27 cellular contexts compared by ENCODE assay signal in the genomic region with DNA sequence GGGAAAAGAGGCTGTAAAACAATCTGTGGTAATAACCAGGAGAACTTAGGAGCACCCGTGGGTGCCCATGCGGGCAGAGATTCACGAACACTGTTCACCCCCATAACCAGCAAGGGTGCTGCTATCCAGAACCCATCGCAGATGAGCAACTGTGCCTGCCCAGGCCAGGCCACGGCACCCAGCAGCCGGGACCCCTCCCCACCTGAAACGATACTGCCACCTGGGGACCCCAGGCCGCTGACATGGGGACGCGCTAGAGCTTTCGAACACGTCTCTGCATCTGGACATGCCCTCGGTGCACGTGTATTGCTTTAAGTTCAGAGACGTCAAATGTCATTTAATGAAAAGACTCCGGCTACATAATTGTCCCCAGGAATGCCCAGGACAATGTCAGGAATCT. TPM values are rescaled to one million over a fixed set of nuclear protein-coding genes. Genes with fewer than 3 reads are reported as not detected.
A peak's percentile ranks its signal among the peaks of the same experiment; 100 is the strongest.
DNase-seq lines count a peak whose midpoint lies in the region; ATAC-seq, FAIRE-seq and TF ChIP-seq lines count a peak whose summit lies in the region.
"Had no signal": no experiment of that assay in that cellular context is flagged by ENCODE, and none has a peak within 500 bp of the region (broad histone marks: within the 10 kb centered on the region; RNA-seq: fewer than 3 reads in every experiment).

No MANE protein-coding gene starts in this region.

- no peak for FAIRE-seq in kidney (lab: Jason Lieb, UNC)

- no peak overlapping the region for H3K27ac Mint-ChIP-seq in activated CD4-positive, alpha-beta T cell treated with anti-CD3 and anti-CD28 coated beads, Interleukin-2, amount 10 ng/mL, durations not matched to agents 7 days and 5 days
- H3K27ac Mint-ChIP-seq: activated naive CD4-positive, alpha-beta T cell treated with anti-CD3 and anti-CD28 coated beads, Interleukin-2, amount 50 U/mL, for 72 hours; activated T-helper 17 cell treated with anti-CD3 and anti-CD28 coated beads, Interleukin-2, amount 50 U/mL, for 72 hours; stimulated activated naive CD8-positive, alpha-beta T cell treated with anti-CD3 and anti-CD28 coated beads, Interleukin-15, Interleukin-2, amounts not matched to agents 100 ng/mL and 50 ng/mL, for 24 hours had no signal

- H3K4me1 ChIP-seq in ACC112 (ENCODE audit: control insufficient read depth, insufficient read depth, low read length, unreplicated experiment) (peaks cover 11% of the 10 kb centered on the region), Peyer's patch (peaks cover 0 to 8% (median 1%) of the 10 kb centered on the region in 4 donors), kidney (ENCODE audit: control insufficient read depth in 1 of 2, insufficient read depth in 1 of 2, low read depth in 1 of 2, low read length in 2 of 2) (no peaks in the 10 kb centered on the region), trophoblast cell (ENCODE audit: control insufficient read depth in 1 of 2, insufficient read depth in 2 of 2, low read length in 2 of 2) (no peaks in the 10 kb centered on the region), tibial artery (no peaks in the 10 kb centered on the region)
- H3K4me1 ChIP-seq: psoas muscle, tibial nerve had no signal

- H3K18ac ChIP-seq in trophoblast cell (ENCODE audit: low read length) = no peak overlapping the region

- H3K4me1 Mint-ChIP-seq in activated CD4-positive, alpha-beta T cell treated with anti-CD3 and anti-CD28 coated beads, Interleukin-2, amount 10 ng/mL, durations not matched to agents 7 days and 5 days = no peaks in the 10 kb centered on the region
- H3K4me1 Mint-ChIP-seq: activated T-helper 17 cell treated with anti-CD3 and anti-CD28 coated beads, Interleukin-2, amount 50 U/mL, for 72 hours had no signal

- intact Hi-C loops in kidney (cut with DNase I) = no loop called here
- intact Hi-C loops in tibial artery (cut with DNase I; ENCODE audit: low total_unique reads) = no loop called here

- no peak overlapping the region for H2BK5ac ChIP-seq in trophoblast cell (ENCODE audit: low read depth, low read length, poor library complexity)

- H3K27me3 ChIP-seq in ACC112 (ENCODE audit: insufficient read depth, low read length) = no peaks in the 10 kb centered on the region
- no peaks in the 10 kb centered on the region for H3K27me3 ChIP-seq in Peyer's patch
- no peaks in the 10 kb centered on the region for H3K27me3 ChIP-seq in trophoblast cell (ENCODE audit: insufficient read depth, low read length)
- H3K27me3 ChIP-seq in tibial artery = peaks cover 0 to 32% of the 10 kb centered on the region in 2 donors

- CTCF ChIA-PET in activated CD4-positive, alpha-beta T cell treated with anti-CD3 and anti-CD28 coated beads, Interleukin-2, amount 10 ng/mL, durations not matched to agents 7 days and 5 days (lab: Charles Lee) = no interaction called here

- ATAC-seq in GM18505 (IDR thresholded peaks at IDR 0.05; ENCODE audit: unreplicated experiment) = no peak
- ATAC-seq: activated naive CD4-positive, alpha-beta T cell treated with anti-CD3 and anti-CD28 coated beads, Interleukin-2, amount 50 U/mL, for 72 hours; activated T-helper 17 cell treated with anti-CD3 and anti-CD28 coated beads, Interleukin-2, amount 50 U/mL, for 72 hours had no signal

- H3K36me3 Mint-ChIP-seq in activated CD4-positive, alpha-beta T cell treated with anti-CD3 and anti-CD28 coated beads, Interleukin-2, amount 10 ng/mL, durations not matched to agents 7 days and 5 days (ENCODE audit: low read depth) = no peaks in the 10 kb centered on the region
- H3K36me3 Mint-ChIP-seq: activated naive CD4-positive, alpha-beta T cell treated with anti-CD3 and anti-CD28 coated beads, Interleukin-2, amount 50 U/mL, for 72 hours had no signal

- POLR2A ChIA-PET in activated CD4-positive, alpha-beta T cell treated with anti-CD3 and anti-CD28 coated beads, Interleukin-2, amount 10 ng/mL, durations not matched to agents 7 days and 5 days (lab: Charles Lee) = no interaction called here

- H3K14ac ChIP-seq in trophoblast cell (ENCODE audit: low read length) = no peak overlapping the region

- no peak overlapping the region for H4K8ac ChIP-seq in trophoblast cell (ENCODE audit: low read depth, low read length)

- H3K23ac ChIP-seq in trophoblast cell (ENCODE audit: low read length) = no peak overlapping the region

- H3K4me2 ChIP-seq in trophoblast cell (ENCODE audit: low read length) = peak overlapping the region; percentile 13

- H4K12ac ChIP-seq in trophoblast cell (ENCODE audit: low read depth, low read length) = no peak overlapping the region

- no peak overlapping the region for H2BK12ac ChIP-seq in trophoblast cell (ENCODE audit: low read length)

- H3K4me3 Mint-ChIP-seq in activated CD4-positive, alpha-beta T cell treated with anti-CD3 and anti-CD28 coated beads, Interleukin-2, amount 10 ng/mL, durations not matched to agents 7 days and 5 days = no peak overlapping the region
- H3K4me3 Mint-ChIP-seq: activated T-helper 17 cell treated with anti-CD3 and anti-CD28 coated beads, Interleukin-2, amount 50 U/mL, for 72 hours; stimulated activated naive CD8-positive, alpha-beta T cell treated with anti-CD3 and anti-CD28 coated beads, Interleukin-15, Interleukin-2, amounts not matched to agents 100 ng/mL and 50 ng/mL, for 24 hours had no signal

- TF ChIP-seq CTCF in Peyer's patch (IDR thresholded peaks at IDR 0.05) (no peak), kidney (IDR thresholded peaks at IDR 0.05; ENCODE audit: borderline replicate concordance, extremely low read depth, insufficient read depth) (no peak), tibial artery (IDR thresholded peaks at IDR 0.05) (no peak)

- H3K9ac ChIP-seq in kidney (ENCODE audit: low read length in 2 of 2) (no peak overlapping the region), trophoblast cell (ENCODE audit: low read length) (no peak overlapping the region)

- H3K79me2 ChIP-seq in ACC112 (ENCODE audit: control insufficient read depth, insufficient read depth, low read length, unreplicated experiment) (no peaks in the 10 kb centered on the region), trophoblast cell (ENCODE audit: control insufficient read depth, insufficient read depth, low read length, poor library complexity) (no peaks in the 10 kb centered on the region)

- DNase-seq in Peyer's patch (peak in 1 of 3 donors; percentile 57), kidney (peak; percentile 54), trophoblast cell (no peak), tibial artery (no peak), AG08395 (ENCODE audit: low spot score) (no peak)
- DNase-seq in activated CD4-positive, alpha-beta T cell treated with anti-CD3 and anti-CD28 coated beads, Interleukin-2, amount 10 ng/mL, durations not matched to agents 7 days and 5 days = no peak
- DNase-seq: activated CD8-positive, alpha-beta memory T cell treated with anti-CD3 and anti-CD28 coated beads, Interleukin-2, amount 50 U/mL, for 4 hours; C1 segment of cervical spinal cord; effector CD8-positive, alpha-beta T cell; foreskin melanocyte; NCI-H1417 treated with DMSO at 0.1 percent for 48 hours; NK-92 treated with Interleukin-12 subunit alpha and Interleukin-12 subunit beta, amount 100 ng/mL, for 24 hours; stimulated activated CD4-positive, alpha-beta T cell treated with anti-CD3 and anti-CD28 coated beads, Interleukin-4, amount 100 ng/mL, for 4 hours had no signal

- peaks cover 5% of the 10 kb centered on the region for H3K27me3 Mint-ChIP-seq in activated CD4-positive, alpha-beta T cell treated with anti-CD3 and anti-CD28 coated beads, Interleukin-2, amount 10 ng/mL, durations not matched to agents 7 days and 5 days

- no peak overlapping the region for H2AFZ ChIP-seq in ACC112 (ENCODE audit: low read length, unreplicated experiment)
- H2AFZ ChIP-seq in trophoblast cell (ENCODE audit: insufficient read depth, low read length, poor library complexity) = no peak overlapping the region

- no peak overlapping the region for H2AK5ac ChIP-seq in trophoblast cell (ENCODE audit: low read length)

- no peak overlapping the region for H2BK120ac ChIP-seq in trophoblast cell (ENCODE audit: insufficient read depth, low read length, poor library complexity)

- H3K9me3 ChIP-seq in Peyer's patch (no peaks in the 10 kb centered on the region), kidney (ENCODE audit: control insufficient read depth in 1 of 2, low read length in 2 of 2) (peaks cover 0 to 6% of the 10 kb centered on the region in 2 donors), trophoblast cell (ENCODE audit: insufficient read depth, low read depth, low read length) (peaks cover 4% of the 10 kb centered on the region), tibial artery (peaks cover 0 to 6% (median 2%) of the 10 kb centered on the region in 3 donors)
- H3K9me3 ChIP-seq: psoas muscle had no signal

- H3K4ac ChIP-seq in trophoblast cell (ENCODE audit: low read depth, low read length) = no peak overlapping the region

- H3K36me3 ChIP-seq in ACC112 (ENCODE audit: insufficient read depth, low read length) (no peaks in the 10 kb centered on the region), Peyer's patch (no peaks in the 10 kb centered on the region), kidney (ENCODE audit: control insufficient read depth in 1 of 2, insufficient read depth in 2 of 2, low read length in 2 of 2) (no peaks in the 10 kb centered on the region), trophoblast cell (ENCODE audit: control insufficient read depth in 1 of 2, insufficient read depth in 2 of 2, low read length in 2 of 2) (no peaks in the 10 kb centered on the region), tibial artery (no peaks in the 10 kb centered on the region)
- H3K36me3 ChIP-seq: tibial nerve, WERI-Rb-1 had no signal

- WGBS in trophoblast cell (ENCODE audit: extremely low coverage, insufficient coverage, insufficient read length) = no CpG with 5 or more reads among the region's 16 CpGs

- H3K9me3 Mint-ChIP-seq in activated CD4-positive, alpha-beta T cell treated with anti-CD3 and anti-CD28 coated beads, Interleukin-2, amount 10 ng/mL, durations not matched to agents 7 days and 5 days = peaks cover 4% of the 10 kb centered on the region

- H3K4me3 ChIP-seq in ACC112 (ENCODE audit: low read depth, low read length) (no peak overlapping the region), Peyer's patch (no peak overlapping the region), kidney (ENCODE audit: low read length in 2 of 2) (no peak overlapping the region), trophoblast cell (ENCODE audit: low read depth, low read length) (no peak overlapping the region), tibial artery (no peak overlapping the region)
- H3K4me3 ChIP-seq: psoas muscle, tibial nerve had no signal

- H4K91ac ChIP-seq in trophoblast cell (ENCODE audit: low read depth, low read length) = no peak overlapping the region

- no peaks in the 10 kb centered on the region for H3K79me1 ChIP-seq in trophoblast cell (ENCODE audit: low read length)

- no peak for TF ChIP-seq POLR2A in Peyer's patch (IDR thresholded peaks at IDR 0.05)
- no peak for TF ChIP-seq POLR2A in GM18505 (IDR thresholded peaks at IDR 0.05; ENCODE audit: borderline replicate concordance, extremely low read depth, insufficient read depth, insufficient read length)

- peak overlapping the region; percentile 29; the same call in 1 of the 2 replicates for H3K27ac ChIP-seq in ACC112 (ENCODE audit: low read depth, low read length)
- peak overlapping the region in 3 of 4 donors; percentile 73 to 93 (median 76) for H3K27ac ChIP-seq in Peyer's patch
- H3K27ac ChIP-seq in kidney (ENCODE audit: low read depth in 2 of 2, low read length in 2 of 2) = no peak overlapping the region
- no peak overlapping the region for H3K27ac ChIP-seq in trophoblast cell (ENCODE audit: low read depth, low read length)
- H3K27ac ChIP-seq in tibial artery = no peak overlapping the region
- H3K27ac ChIP-seq: psoas muscle, WERI-Rb-1 had no signal

RNA-seq across cellular contexts. Expression of a gene that starts 14.3 kb away (rescaled TPM):
- total RNA-seq in Peyer's patch = 1,000 to 10,000 TPM in 2 of 4 donors, 100 to 1,000 TPM in 2; 817 to 1,165 (median 1,010) TPM
- total RNA-seq in kidney = not detected
- not detected for polyA plus RNA-seq in kidney (ENCODE audit: insufficient read depth, low read depth, low replicate concordance)
- polyA plus RNA-seq in trophoblast cell (2013) = 0.01 TPM in 2 replicates
- total RNA-seq in activated CD4-positive, alpha-beta T cell treated with anti-CD3 and anti-CD28 coated beads, Interleukin-2, amount 10 ng/mL, durations not matched to agents 7 days and 5 days = not detected
- total RNA-seq: activated naive CD4-positive, alpha-beta T cell treated with anti-CD3 and anti-CD28 coated beads, Interleukin-2, amount 50 U/mL, for 72 hours; activated T-helper 17 cell treated with anti-CD3 and anti-CD28 coated beads, Interleukin-2, amount 50 U/mL, for 72 hours; chondrocyte; H4; M059J; NCI-H460; RPMI7951; tibial nerve had no signal
- polyA plus RNA-seq: neural cell had no signal

RNA-seq across cellular contexts. Expression of a gene that starts 23.9 kb away (rescaled TPM):
- not detected for total RNA-seq in Peyer's patch
- total RNA-seq in kidney = 3.0 TPM
- polyA plus RNA-seq in kidney (ENCODE audit: insufficient read depth, low read depth, low replicate concordance) = 1.1 TPM
- 0.01 and 0.04 TPM in 2 replicates for polyA plus RNA-seq in trophoblast cell (2013)
- not detected for total RNA-seq in activated CD4-positive, alpha-beta T cell treated with anti-CD3 and anti-CD28 coated beads, Interleukin-2, amount 10 ng/mL, durations not matched to agents 7 days and 5 days
- total RNA-seq: activated naive CD4-positive, alpha-beta T cell treated with anti-CD3 and anti-CD28 coated beads, Interleukin-2, amount 50 U/mL, for 72 hours; activated T-helper 17 cell treated with anti-CD3 and anti-CD28 coated beads, Interleukin-2, amount 50 U/mL, for 72 hours; chondrocyte; H4; M059J; NCI-H460; psoas muscle had no signal
- polyA plus RNA-seq: neural cell had no signal

Comparison
In these comparisons a context has a peak if more than half of its experiments do, and no peak if none do; other contexts are left out.
1. H3K27ac ChIP-seq: peak in ACC112 (single experiment) and Peyer's patch (3 of 4); none in kidney (0 of 2), trophoblast cell (single experiment) and tibial artery (0 of 2).
2. RNA of a gene that starts 14.3 kb away (total RNA-seq): 817 to 1,165 TPM in Peyer's patch; not detected in kidney (single experiment) and not detected in activated CD4-positive, alpha-beta T cell treated with anti-CD3 and anti-CD28 coated beads, Interleukin-2, amount 10 ng/mL, durations not matched to agents 7 days and 5 days; every median in the first group is over 100 times any median in the second.